Comparison of ENCODE assay signal across 15 cellular contexts in genomic region chr18:24369420-24369819, GRCh38. TPM values are rescaled to one million over a fixed set of nuclear protein-coding genes. Genes with fewer than 3 reads are reported as not detected.
DNase-seq lines count a peak whose midpoint lies in the region; ATAC-seq and TF ChIP-seq lines count a peak whose summit lies in the region.
"Had no signal": no experiment of that assay in that cellular context is flagged by ENCODE, and none has a peak within 500 bp of the region (broad histone marks: within the 10 kb centered on the region; RNA-seq: fewer than 3 reads in every experiment).

No MANE protein-coding gene starts in this region.

- H3K4me3 Mint-ChIP-seq in stimulated activated naive B cell treated with anti-CD40 and anti-IgM and Interleukin-4, amounts not matched to agents 10 μg/mL and 1 μg/mL and 100 μg/mL, for 72 hours, result peak overlapping the region in 1 of 2 donors; percentile 5

- no peak for TF ChIP-seq CTCF in ovary (IDR thresholded peaks at IDR 0.05)

- WGBS in ovary, 3 donors, result 83 to 94% (median 92%) methylated on average over 1 of the region's 1 CpG

- H3K4me1 ChIP-seq in ovary (ENCODE audit: insufficient read depth), result no peaks in the 10 kb centered on the region
- H3K4me1 ChIP-seq: ascending aorta, gastroesophageal sphincter, parathyroid adenoma had no signal

- no peak overlapping the region for H3K4me3 ChIP-seq in ovary
- H3K4me3 ChIP-seq: ascending aorta, BLaER1, gastroesophageal sphincter had no signal

- H3K27ac Mint-ChIP-seq in stimulated activated naive B cell treated with anti-CD40 and anti-IgM and Interleukin-4, amounts not matched to agents 10 μg/mL and 1 μg/mL and 100 μg/mL, for 72 hours, result peak overlapping the region; percentile 54

- H3K27ac ChIP-seq in epithelial cell of prostate (peak overlapping the region; percentile 56), ovary (no peak overlapping the region)
- H3K27ac ChIP-seq: ascending aorta, BLaER1, gastroesophageal sphincter, parathyroid adenoma had no signal

- no peaks in the 10 kb centered on the region for H3K27me3 ChIP-seq in ovary
- H3K27me3 ChIP-seq: ascending aorta, BLaER1, gastroesophageal sphincter had no signal

- DNase-seq in activated naive CD4-positive, alpha-beta T cell treated with Interleukin-2 at 50 U/mL for 16 hours, result peak; percentile 34
- DNase-seq in activated naive CD4-positive, alpha-beta T cell treated with anti-CD3 and anti-CD28 coated beads, Interleukin-2, amount 50 U/mL, for 16 hours, result no peak
- DNase-seq in RPMI7951 (ENCODE audit: low read depth), result peak; percentile 38
- no peak for DNase-seq in epithelial cell of prostate (ENCODE audit: low read depth, low spot score)
- no peak for DNase-seq in stimulated activated naive B cell treated with anti-CD40 and anti-IgM and Interleukin-4, amounts not matched to agents 10 μg/mL and 1 μg/mL and 100 μg/mL, for 72 hours
- no peak for DNase-seq in ovary
- DNase-seq in superior temporal gyrus (ENCODE audit: extremely low spot score), result no peak
- no peak for DNase-seq in mucosa of gallbladder (ENCODE audit: low spot score)
- DNase-seq: DMS53, midbrain, NCI-H524 treated with DMSO at 0.1 percent for 48 hours had no signal

- intact Hi-C loops in ovary (cut with DNase I), result no loop called here

- H3K27me3 Mint-ChIP-seq in stimulated activated naive B cell treated with anti-CD40 and anti-IgM and Interleukin-4, amounts not matched to agents 10 μg/mL and 1 μg/mL and 100 μg/mL, for 72 hours, result no peaks in the 10 kb centered on the region

- H3K36me3 ChIP-seq in ovary, result no peaks in the 10 kb centered on the region
- H3K36me3 ChIP-seq: ascending aorta had no signal

- H3K9me3 ChIP-seq in ovary, result no peaks in the 10 kb centered on the region
- H3K9me3 ChIP-seq: ascending aorta, BLaER1, gastroesophageal sphincter had no signal

- no peak for TF ChIP-seq EP300 in ovary (IDR thresholded peaks at IDR 0.05)

- peak; percentile 43 to 50 for ATAC-seq in stimulated activated naive B cell treated with anti-CD40 and anti-IgM and Interleukin-4, amounts not matched to agents 10 μg/mL and 1 μg/mL and 100 μg/mL, for 72 hours (replicated peaks)
- ATAC-seq: gastroesophageal sphincter had no signal

- H3K9me3 Mint-ChIP-seq in stimulated activated naive B cell treated with anti-CD40 and anti-IgM and Interleukin-4, amounts not matched to agents 10 μg/mL and 1 μg/mL and 100 μg/mL, for 72 hours, result no peaks in the 10 kb centered on the region

- TF ChIP-seq POLR2A in ovary (IDR thresholded peaks at IDR 0.05), result no peak

- H3K36me3 Mint-ChIP-seq in stimulated activated naive B cell treated with anti-CD40 and anti-IgM and Interleukin-4, amounts not matched to agents 10 μg/mL and 1 μg/mL and 100 μg/mL, for 72 hours, result peaks cover 2 to 28% of the 10 kb centered on the region in 2 donors

- H3K4me1 Mint-ChIP-seq in stimulated activated naive B cell treated with anti-CD40 and anti-IgM and Interleukin-4, amounts not matched to agents 10 μg/mL and 1 μg/mL and 100 μg/mL, for 72 hours, result peaks cover 24 to 30% of the 10 kb centered on the region in 2 donors

RNA-seq across cellular contexts. Expression of gene OSBPL1A, which starts 28.2 kb away (rescaled TPM):
- total RNA-seq in RPMI7951 (2014; rRNA removed; shearing (Covaris generic)), result 30.3 and 35.4 TPM in 2 replicates
- total RNA-seq in ovary (10 to 100 TPM; 28.1 to 50.5 (median 40.2) TPM), mucosa of gallbladder (33.6 TPM)
- 10 to 100 TPM; 30.2 to 68.9 TPM for polyA plus RNA-seq in ovary

RNA-seq across cellular contexts. Expression of gene IMPACT, which starts 57.0 kb away (rescaled TPM):
- total RNA-seq in RPMI7951 (2014; rRNA removed; shearing (Covaris generic)), result 27.2 and 30.5 TPM in 2 replicates
- total RNA-seq in ovary, result 10 to 100 TPM; 13.7 to 50.3 (median 28.7) TPM
- 10 to 100 TPM; 15.7 to 30.3 TPM for polyA plus RNA-seq in ovary
- 25.9 TPM for total RNA-seq in mucosa of gallbladder

Comparison
In these comparisons a context has a peak if more than half of its experiments do, and no peak if none do; other contexts are left out.
1. DNase-seq: peak in activated naive CD4-positive, alpha-beta T cell treated with Interleukin-2 at 50 U/mL for 16 hours (single experiment) and RPMI7951 (single experiment); none in activated naive CD4-positive, alpha-beta T cell treated with anti-CD3 and anti-CD28 coated beads, Interleukin-2, amount 50 U/mL, for 16 hours (single experiment), epithelial cell of prostate (single experiment), stimulated activated naive B cell treated with anti-CD40 and anti-IgM and Interleukin-4, amounts not matched to agents 10 μg/mL and 1 μg/mL and 100 μg/mL, for 72 hours (single experiment), ovary (0 of 5), superior temporal gyrus (single experiment) and mucosa of gallbladder (single experiment).